In genomic region chr3:193865339-193865738, GRCh38 we compare ENCODE assay signal across 10 cellular contexts.
A peak's percentile ranks its signal among the peaks of the same experiment; 100 is the strongest.
DNase-seq lines count a peak whose midpoint lies in the region; ATAC-seq and TF ChIP-seq lines count a peak whose summit lies in the region.
"Had no signal": no experiment of that assay in that cellular context is flagged by ENCODE, and none has a peak within 500 bp of the region (broad histone marks: within the 10 kb centered on the region; RNA-seq: fewer than 3 reads in every experiment).

No MANE protein-coding gene starts in this region.

- no TSS peak for BruUV-seq in Calu3 (replicated peaks; lab: Mats Ljungman, UMichigan)

- H3K36me3 ChIP-seq in left ventricle myocardium inferior, result no peaks in the 10 kb centered on the region

- no peaks in the 10 kb centered on the region for H3K9me3 ChIP-seq in left ventricle myocardium inferior (replicated peaks)

- H3K27me3 Mint-ChIP-seq in Calu3 (ENCODE audit: unreplicated experiment), result no peaks in the 10 kb centered on the region
- peaks cover 20% of the 10 kb centered on the region for H3K27me3 Mint-ChIP-seq in progenitor cell of endocrine pancreas

- TF ChIP-seq CTCF in Calu3 (IDR thresholded peaks at IDR 0.05; ENCODE audit: unreplicated experiment), result no peak
- TF ChIP-seq CTCF in left ventricle myocardium inferior (IDR thresholded peaks at IDR 0.05; ENCODE audit: borderline replicate concordance), result no peak
- TF ChIP-seq CTCF in progenitor cell of endocrine pancreas (IDR thresholded peaks at IDR 0.05; ENCODE audit: unreplicated experiment), result no peak

- H3K27ac ChIP-seq in left ventricle myocardium inferior (replicated peaks), result no peak overlapping the region

- H3K4me3 Mint-ChIP-seq in Calu3 (ENCODE audit: low read depth, unreplicated experiment) (no peak overlapping the region), progenitor cell of endocrine pancreas (ENCODE audit: low read depth) (no peak overlapping the region)
- H3K4me3 Mint-ChIP-seq: dendritic cell treated with granulocyte-macrophage colony-stimulating factor and Interleukin-4, amounts not matched to agents 40 ng/mL and 50 ng/mL, for 4 days had no signal

- H3K27me3 ChIP-seq in left ventricle myocardium inferior (ENCODE audit: low read depth), result peaks cover 20% of the 10 kb centered on the region

- H3K9me3 Mint-ChIP-seq in Calu3 (ENCODE audit: low read depth, unreplicated experiment) (peaks cover 9% of the 10 kb centered on the region), progenitor cell of endocrine pancreas (ENCODE audit: low read depth) (no peaks in the 10 kb centered on the region)
- H3K9me3 Mint-ChIP-seq: dendritic cell treated with granulocyte-macrophage colony-stimulating factor and Interleukin-4, amounts not matched to agents 40 ng/mL and 50 ng/mL, for 4 days; naive thymus-derived CD8-positive, alpha-beta T cell had no signal

- CTCF ChIA-PET in Calu3 (lab: Charles Lee), result no interaction called here

- peaks cover 60% of the 10 kb centered on the region for H3K4me1 ChIP-seq in left ventricle myocardium inferior

- H3K4me1 Mint-ChIP-seq in Calu3 (ENCODE audit: low read depth, unreplicated experiment) (peaks cover 84% of the 10 kb centered on the region), progenitor cell of endocrine pancreas (ENCODE audit: low read depth) (peaks cover 29% of the 10 kb centered on the region)

- ATAC-seq in GM19351 (IDR thresholded peaks at IDR 0.05; ENCODE audit: unreplicated experiment), result peak; percentile 99
- peak; percentile 93 for ATAC-seq in HG02852 (IDR thresholded peaks at IDR 0.05; ENCODE audit: unreplicated experiment)
- peak; percentile 97 for ATAC-seq in HG03571 (IDR thresholded peaks at IDR 0.05; ENCODE audit: unreplicated experiment)
- no peak for ATAC-seq in left colon
- ATAC-seq: naive thymus-derived CD8-positive, alpha-beta T cell had no signal

- peak overlapping the region; percentile 35 for H3K27ac Mint-ChIP-seq in Calu3 (ENCODE audit: unreplicated experiment)
- H3K27ac Mint-ChIP-seq in progenitor cell of endocrine pancreas, result no peak overlapping the region
- H3K27ac Mint-ChIP-seq: dendritic cell treated with granulocyte-macrophage colony-stimulating factor and Interleukin-4, amounts not matched to agents 40 ng/mL and 50 ng/mL, for 4 days; naive thymus-derived CD8-positive, alpha-beta T cell had no signal

- intact Hi-C loops in Calu3 (cut with micrococcal nuclease; ENCODE audit: unreplicated experiment) (no loop called here), left ventricle myocardium inferior (cut with micrococcal nuclease) (no loop called here), left colon (cut with DNase I, micrococcal nuclease) (no loop called here)

- H3K36me3 Mint-ChIP-seq in Calu3 (ENCODE audit: insufficient read depth, unreplicated experiment), result peaks cover 20% of the 10 kb centered on the region
- H3K36me3 Mint-ChIP-seq in progenitor cell of endocrine pancreas (ENCODE audit: insufficient read depth), result no peaks in the 10 kb centered on the region
- H3K36me3 Mint-ChIP-seq: naive thymus-derived CD8-positive, alpha-beta T cell had no signal

- DNase-seq in Calu3 (no peak), left ventricle myocardium inferior (no peak), left colon (no peak), progenitor cell of endocrine pancreas (ENCODE audit: low spot score, unreplicated experiment) (no peak), dermis blood vessel endothelial cell (no peak)
- DNase-seq: naive thymus-derived CD8-positive, alpha-beta T cell had no signal

- no peak overlapping the region for H3K4me3 ChIP-seq in left ventricle myocardium inferior
